Comparison of ENCODE assay signal across 19 cellular contexts in the genomic region with DNA sequence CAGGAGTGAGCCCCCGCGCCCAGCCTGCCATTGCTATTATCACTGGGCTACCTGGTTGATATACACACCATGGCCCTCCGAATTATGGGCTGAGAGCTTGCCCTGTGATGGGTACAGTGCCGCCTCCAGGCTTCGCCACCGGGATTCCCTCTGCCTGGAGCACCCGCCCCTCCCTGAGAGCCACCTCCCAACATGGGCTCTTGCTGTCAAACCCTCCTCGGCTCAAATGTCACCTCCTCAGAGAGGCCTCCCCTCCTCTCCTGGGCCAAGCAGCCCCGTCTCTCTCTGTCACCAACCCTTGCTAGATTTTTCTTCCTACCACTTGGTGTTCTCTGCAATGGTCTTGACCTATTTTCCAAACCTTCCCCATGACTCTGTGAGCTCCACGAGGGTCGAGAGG. TPM values are rescaled to one million over a fixed set of nuclear protein-coding genes. Genes with fewer than 3 reads are reported as not detected.
DNase-seq lines count a peak whose midpoint lies in the region; ATAC-seq and TF ChIP-seq lines count a peak whose summit lies in the region.
"Had no signal": no experiment of that assay in that cellular context is flagged by ENCODE, and none has a peak within 500 bp of the region (broad histone marks: within the 10 kb centered on the region; RNA-seq: fewer than 3 reads in every experiment).

No MANE protein-coding gene starts in this region.

- WGBS in tibial nerve, 2 donors = 75 to 82% methylated on average over 11 of the region's 11 CpGs
- 58 to 67% methylated on average over 1 to 2 of the region's 11 CpGs for WGBS in gastroesophageal sphincter (ENCODE audit: low coverage in 1 of 2), 2 donors

- H3K36me3 ChIP-seq in SJCRH30 (no peaks in the 10 kb centered on the region), tibial nerve (no peaks in the 10 kb centered on the region), gastroesophageal sphincter (no peaks in the 10 kb centered on the region)
- H3K36me3 ChIP-seq: esophagus squamous epithelium had no signal

- TF ChIP-seq POLR2A in tibial nerve (IDR thresholded peaks at IDR 0.05) = no peak
- TF ChIP-seq POLR2A in gastroesophageal sphincter (IDR thresholded peaks at IDR 0.05) = no peak

- H3K4me1 ChIP-seq in SJCRH30 (peaks cover 6% of the 10 kb centered on the region; the same call in 1 of the 2 replicates), tibial nerve (peaks cover 0 to 27% (median 9%) of the 10 kb centered on the region in 4 donors), gastroesophageal sphincter (peaks cover 0 to 26% (median 4%) of the 10 kb centered on the region in 3 donors)

- peak overlapping the region; percentile 41 for H3K4me3 ChIP-seq in SJCRH30
- H3K4me3 ChIP-seq in tibial nerve = no peak overlapping the region
- H3K4me3 ChIP-seq in gastroesophageal sphincter = no peak overlapping the region
- H3K4me3 ChIP-seq: GM12878, skin epidermis had no signal

- peaks cover 20% of the 10 kb centered on the region for H3K4me1 Mint-ChIP-seq in activated naive CD8-positive, alpha-beta T cell treated with anti-CD3 and anti-CD28 coated beads, Interleukin-2, amount 50 U/mL, for 24 hours
- peaks cover 22% of the 10 kb centered on the region for H3K4me1 Mint-ChIP-seq in activated naive CD8-positive, alpha-beta T cell treated with anti-CD3 and anti-CD28 coated beads for 36 hours
- peaks cover 24% of the 10 kb centered on the region for H3K4me1 Mint-ChIP-seq in mesothelial cell of epicardium

- TF ChIP-seq CTCF in mesothelial cell of epicardium (IDR thresholded peaks at IDR 0.05; ENCODE audit: unreplicated experiment) (no peak), tibial nerve (IDR thresholded peaks at IDR 0.05) (no peak), gastroesophageal sphincter (IDR thresholded peaks at IDR 0.05) (no peak)

- no peaks in the 10 kb centered on the region for H3K9me3 ChIP-seq in SJCRH30 (replicated peaks)
- no peaks in the 10 kb centered on the region for H3K9me3 ChIP-seq in tibial nerve
- no peaks in the 10 kb centered on the region for H3K9me3 ChIP-seq in gastroesophageal sphincter
- H3K9me3 ChIP-seq: esophagus squamous epithelium had no signal

- TF ChIP-seq EP300 in tibial nerve (IDR thresholded peaks at IDR 0.05) = no peak
- no peak for TF ChIP-seq EP300 in gastroesophageal sphincter (IDR thresholded peaks at IDR 0.05)

- no peaks in the 10 kb centered on the region for H3K27me3 Mint-ChIP-seq in activated naive CD8-positive, alpha-beta T cell treated with anti-CD3 and anti-CD28 coated beads, Interleukin-2, amount 50 U/mL, for 24 hours
- H3K27me3 Mint-ChIP-seq in activated naive CD8-positive, alpha-beta T cell treated with anti-CD3 and anti-CD28 coated beads for 36 hours = no peaks in the 10 kb centered on the region
- peaks cover 4% of the 10 kb centered on the region for H3K27me3 Mint-ChIP-seq in mesothelial cell of epicardium (ENCODE audit: low read depth)

- H3K27ac ChIP-seq in SJCRH30 (no peak overlapping the region), tibial nerve (peak overlapping the region in 3 of 4 donors; percentile 41 to 73 (median 70)), gastroesophageal sphincter (no peak overlapping the region)

- no peak for DNase-seq in activated naive CD8-positive, alpha-beta T cell treated with anti-CD3 and anti-CD28 coated beads, Interleukin-2, amount 50 U/mL, for 24 hours
- DNase-seq in activated naive CD8-positive, alpha-beta T cell treated with anti-CD3 and anti-CD28 coated beads for 36 hours = no peak
- peak in 1 of 2 experiments; percentile 38 for DNase-seq in SJCRH30
- DNase-seq in mesothelial cell of epicardium (ENCODE audit: low spot score in 2 of 2, unreplicated experiment in 2 of 2) = no peak
- DNase-seq in tibial nerve (ENCODE audit: low spot score in 2 of 2) = no peak
- no peak for DNase-seq in effector CD4-positive, alpha-beta T cell
- no peak for DNase-seq in sciatic nerve (ENCODE audit: low spot score)
- DNase-seq: anterior cingulate cortex; C1 segment of cervical spinal cord; central memory CD4-positive, alpha-beta T cell; esophagus squamous epithelium; MM.1S; posterior cingulate gyrus; SHP77; stimulated activated CD4-positive, alpha-beta T cell treated with anti-CD3 and anti-CD28 coated beads, Interleukin-4, amount 100 ng/mL, for 1 hour had no signal

- H3K27me3 ChIP-seq in SJCRH30 (peaks cover 36% of the 10 kb centered on the region), tibial nerve (no peaks in the 10 kb centered on the region), gastroesophageal sphincter (no peaks in the 10 kb centered on the region)

- ATAC-seq in activated naive CD8-positive, alpha-beta T cell treated with anti-CD3 and anti-CD28 coated beads, Interleukin-2, amount 50 U/mL, for 24 hours = no peak
- ATAC-seq in gastroesophageal sphincter (no peak), sciatic nerve (no peak)
- ATAC-seq: GM12878, HCT116 had no signal

- intact Hi-C loops in sciatic nerve (cut with DNase I) = no loop called here

- H3K4me3 Mint-ChIP-seq in activated naive CD8-positive, alpha-beta T cell treated with anti-CD3 and anti-CD28 coated beads, Interleukin-2, amount 50 U/mL, for 24 hours = no peak overlapping the region
- H3K4me3 Mint-ChIP-seq in activated naive CD8-positive, alpha-beta T cell treated with anti-CD3 and anti-CD28 coated beads for 36 hours = no peak overlapping the region
- peak overlapping the region; percentile 49 for H3K4me3 Mint-ChIP-seq in mesothelial cell of epicardium

- H3K27ac Mint-ChIP-seq in activated naive CD8-positive, alpha-beta T cell treated with anti-CD3 and anti-CD28 coated beads, Interleukin-2, amount 50 U/mL, for 24 hours = peak overlapping the region; percentile 60
- no peak overlapping the region for H3K27ac Mint-ChIP-seq in activated naive CD8-positive, alpha-beta T cell treated with anti-CD3 and anti-CD28 coated beads for 36 hours
- H3K27ac Mint-ChIP-seq in mesothelial cell of epicardium = peak overlapping the region; percentile 79

- no peaks in the 10 kb centered on the region for H3K9me3 Mint-ChIP-seq in activated naive CD8-positive, alpha-beta T cell treated with anti-CD3 and anti-CD28 coated beads, Interleukin-2, amount 50 U/mL, for 24 hours
- no peaks in the 10 kb centered on the region for H3K9me3 Mint-ChIP-seq in activated naive CD8-positive, alpha-beta T cell treated with anti-CD3 and anti-CD28 coated beads for 36 hours
- no peaks in the 10 kb centered on the region for H3K9me3 Mint-ChIP-seq in mesothelial cell of epicardium

- no peaks in the 10 kb centered on the region for H3K36me3 Mint-ChIP-seq in activated naive CD8-positive, alpha-beta T cell treated with anti-CD3 and anti-CD28 coated beads, Interleukin-2, amount 50 U/mL, for 24 hours (ENCODE audit: low read depth)
- H3K36me3 Mint-ChIP-seq in activated naive CD8-positive, alpha-beta T cell treated with anti-CD3 and anti-CD28 coated beads for 36 hours = no peaks in the 10 kb centered on the region
- H3K36me3 Mint-ChIP-seq in mesothelial cell of epicardium = no peaks in the 10 kb centered on the region

RNA-seq across cellular contexts. Expression of a gene that starts 12.2 kb away (rescaled TPM):
- total RNA-seq in activated naive CD8-positive, alpha-beta T cell treated with anti-CD3 and anti-CD28 coated beads for 36 hours = 1 to 10 TPM; 1.4 to 2.3 TPM
- 3.7 and 4.7 TPM in 2 replicates for total RNA-seq in SJCRH30 (2014; rRNA removed; shearing (Covaris generic))
- total RNA-seq in mesothelial cell of epicardium (101 to 103 TPM (median 101 TPM) in 3 replicates), tibial nerve (100 to 1,000 TPM in 3 of 4 donors, 10 to 100 TPM in 1; 87.5 to 184 (median 122) TPM), gastroesophageal sphincter (10 to 100 TPM; 27.1 to 46.1 (median 34.4) TPM), sciatic nerve (232 TPM)

RNA-seq across cellular contexts. Expression of a gene that starts 21.0 kb away (rescaled TPM):
- 100 to 1,000 TPM; 221 to 222 TPM for total RNA-seq in activated naive CD8-positive, alpha-beta T cell treated with anti-CD3 and anti-CD28 coated beads for 36 hours
- total RNA-seq in SJCRH30 (2014; rRNA removed; shearing (Covaris generic)) = 313 and 320 TPM in 2 replicates
- 411 to 417 TPM (median 413 TPM) in 3 replicates for total RNA-seq in mesothelial cell of epicardium
- 1,000 to 10,000 TPM in 1 of 4 donors, 100 to 1,000 TPM in 3; 449 to 1,111 (median 479) TPM for total RNA-seq in tibial nerve
- 100 to 1,000 TPM; 502 to 905 (median 558) TPM for total RNA-seq in gastroesophageal sphincter
- 708 TPM for total RNA-seq in sciatic nerve

RNA-seq across cellular contexts. Expression of a gene that starts 52.9 kb away (rescaled TPM):
- total RNA-seq in activated naive CD8-positive, alpha-beta T cell treated with anti-CD3 and anti-CD28 coated beads for 36 hours = 1 to 10 TPM; 4.5 to 4.6 TPM
- total RNA-seq in SJCRH30 (2014; rRNA removed; shearing (Covaris generic)) = 35.8 and 40.1 TPM in 2 replicates
- total RNA-seq in mesothelial cell of epicardium (35.9 to 40.0 TPM (median 36.3 TPM) in 3 replicates), tibial nerve (100 to 1,000 TPM in 3 of 4 donors, 10 to 100 TPM in 1; 65.1 to 114 (median 107) TPM), gastroesophageal sphincter (100 to 1,000 TPM in 1 of 4 donors, 10 to 100 TPM in 3; 68.4 to 154 (median 83.4) TPM), sciatic nerve (74.0 TPM)

Comparison
In these comparisons a context has a peak if more than half of its experiments do, and no peak if none do; other contexts are left out.
1. H3K27ac ChIP-seq: peak in tibial nerve (3 of 4); none in SJCRH30 (single experiment) and gastroesophageal sphincter (0 of 4).